8 cellular contexts compared by ENCODE assay signal in genomic region chr19:43465468-43466120, GRCh38. TPM values are rescaled to one million over a fixed set of nuclear protein-coding genes. Genes with fewer than 3 reads are reported as not detected.
DNase-seq lines count a peak whose midpoint lies in the region; ATAC-seq and TF ChIP-seq lines count a peak whose summit lies in the region.

TSS of gene LYPD3 (minus strand) at chr19:43465608. CDS start at chr19:43465571, 37 bp downstream.

- H3K4me1 ChIP-seq in iPS-18a (ENCODE audit: control insufficient read depth, low read depth, low read length) (peaks cover 4% of the 10 kb centered on the region), stomach (peaks cover 7 to 33% (median 20%) of the 10 kb centered on the region in 4 donors)

- ATAC-seq in HG02885 (IDR thresholded peaks at IDR 0.05; ENCODE audit: poor library complexity, unreplicated experiment) = no peak

- WGBS in stomach, 5 donors = 21 to 42% (median 27%) methylated on average over 14 to 24 of the region's 24 CpGs

- H3K4me3 ChIP-seq in iPS-18a (ENCODE audit: low read length) (peak within 1 kb of the TSS; percentile 83), stomach (peak within 1 kb of the TSS; percentile 57 to 68 (median 64))

- H3K9ac ChIP-seq in iPS-18a (ENCODE audit: low read length) = no peak within 1 kb of the TSS

- H3K27me3 ChIP-seq in iPS-18a (ENCODE audit: control insufficient read depth, insufficient read depth, low read length) (peaks cover 35% of the 10 kb centered on the region), stomach (peaks cover 0 to 12% (median 0%) of the 10 kb centered on the region in 3 donors)

- H3K27ac Mint-ChIP-seq in activated T-helper 1 cell treated with anti-CD3 and anti-CD28 coated beads, Interleukin-12 subunit alpha, Interleukin-12 subunit beta, Interleukin-2, Interleukin-4 antibody, amounts not matched to agents 30 ng/mL and 10 ng/mL and 1 ng/mL, durations not matched to agents 14 hours and 24 hours and 36 hours = peak within 1 kb of the TSS; percentile 36

- H3K4me1 Mint-ChIP-seq in activated T-helper 1 cell treated with anti-CD3 and anti-CD28 coated beads, Interleukin-12 subunit alpha, Interleukin-12 subunit beta, Interleukin-2, Interleukin-4 antibody, amounts not matched to agents 30 ng/mL and 10 ng/mL and 1 ng/mL, durations not matched to agents 14 hours and 24 hours and 36 hours (ENCODE audit: low read depth) = peaks cover 55% of the 10 kb centered on the region

- H3K4me3 Mint-ChIP-seq in activated T-helper 1 cell treated with anti-CD3 and anti-CD28 coated beads, Interleukin-12 subunit alpha, Interleukin-12 subunit beta, Interleukin-2, Interleukin-4 antibody, amounts not matched to agents 30 ng/mL and 10 ng/mL and 1 ng/mL, durations not matched to agents 14 hours and 24 hours and 36 hours = peak within 1 kb of the TSS; percentile 92

- H3K9me3 ChIP-seq in iPS-18a (ENCODE audit: control insufficient read depth, low read depth, low read length) (no peaks in the 10 kb centered on the region), stomach (no peaks in the 10 kb centered on the region)

- H3K36me3 Mint-ChIP-seq in activated T-helper 1 cell treated with anti-CD3 and anti-CD28 coated beads, Interleukin-12 subunit alpha, Interleukin-12 subunit beta, Interleukin-2, Interleukin-4 antibody, amounts not matched to agents 30 ng/mL and 10 ng/mL and 1 ng/mL, durations not matched to agents 14 hours and 24 hours and 36 hours (ENCODE audit: low read depth) = no peaks in the 10 kb centered on the region

- no peaks in the 10 kb centered on the region for H3K27me3 Mint-ChIP-seq in activated T-helper 1 cell treated with anti-CD3 and anti-CD28 coated beads, Interleukin-12 subunit alpha, Interleukin-12 subunit beta, Interleukin-2, Interleukin-4 antibody, amounts not matched to agents 30 ng/mL and 10 ng/mL and 1 ng/mL, durations not matched to agents 14 hours and 24 hours and 36 hours (ENCODE audit: insufficient read depth)

- TF ChIP-seq POLR2A in stomach (IDR thresholded peaks at IDR 0.05) = no peak

- no peak within 1 kb of the TSS for H3K27ac ChIP-seq in iPS-18a (ENCODE audit: low read length)
- peak within 1 kb of the TSS in 3 of 5 donors; percentile 85 to 92 (median 88) for H3K27ac ChIP-seq in stomach

- H3K36me3 ChIP-seq in iPS-18a (ENCODE audit: control insufficient read depth, low read depth, low read length) (no peaks in the 10 kb centered on the region), stomach (no peaks in the 10 kb centered on the region)

- intact Hi-C loops in activated T-helper 1 cell treated with anti-CD3 and anti-CD28 coated beads, Interleukin-12 subunit alpha, Interleukin-12 subunit beta, Interleukin-2, Interleukin-4 antibody, amounts not matched to agents 30 ng/mL and 10 ng/mL and 1 ng/mL, durations not matched to agents 14 hours and 24 hours and 36 hours (cut with micrococcal nuclease) = no loop called here
- intact Hi-C loops in stomach (cut with DNase I; ENCODE audit: low total_unique reads) = loop anchor here (10.0 kb wide), 1 partner anchor 199 kb away; no protein-coding TSS in a partner anchor

- TF ChIP-seq EP300 in stomach (IDR thresholded peaks at IDR 0.05) = no peak

- DNase-seq in NCI-H748 (lab: John Stamatoyannopoulos, UW; ENCODE audit: unreplicated experiment) = peak; percentile 21
- no peak for DNase-seq in NCI-H748 treated with DMSO at 0.1 percent for 48 hours (lab: John Stamatoyannopoulos, UW)
- no peak for DNase-seq in activated T-helper 1 cell treated with anti-CD3 and anti-CD28 coated beads, Interleukin-12 subunit alpha, Interleukin-12 subunit beta, Interleukin-2, Interleukin-4 antibody, amounts not matched to agents 30 ng/mL and 10 ng/mL and 1 ng/mL, durations not matched to agents 14 hours and 24 hours and 36 hours (ENCODE audit: low spot score)
- peak; percentile 49 for DNase-seq in stomach
- no peak for DNase-seq in inferior parietal cortex (ENCODE audit: extremely low spot score)
- DNase-seq in GM10266 (ENCODE audit: extremely low spot score) = no peak

- no peaks in the 10 kb centered on the region for H3K9me3 Mint-ChIP-seq in activated T-helper 1 cell treated with anti-CD3 and anti-CD28 coated beads, Interleukin-12 subunit alpha, Interleukin-12 subunit beta, Interleukin-2, Interleukin-4 antibody, amounts not matched to agents 30 ng/mL and 10 ng/mL and 1 ng/mL, durations not matched to agents 14 hours and 24 hours and 36 hours

- TF ChIP-seq CTCF in stomach (IDR thresholded peaks at IDR 0.05) (no peak), GM10266 (IDR thresholded peaks at IDR 0.05; ENCODE audit: control insufficient read depth, insufficient read depth, low read depth, missing control alignments) (no peak)

RNA-seq across cellular contexts. Expression of gene LYPD3, which starts in this region (rescaled TPM):
- total RNA-seq in activated T-helper 1 cell treated with anti-CD3 and anti-CD28 coated beads, Interleukin-12 subunit alpha, Interleukin-12 subunit beta, Interleukin-2, Interleukin-4 antibody, amounts not matched to agents 30 ng/mL and 10 ng/mL and 1 ng/mL, durations not matched to agents 14 hours and 24 hours and 36 hours = 4.1 and 5.3 TPM in 2 replicates
- under 1 TPM in 3 of 5 donors, not detected in 2; 0.29 to 0.55 (median 0.45) TPM for total RNA-seq in stomach
- 10 to 100 TPM in 1 of 3 donors, 1 to 10 TPM in 1, under 1 TPM in 1; 0.76 to 72.4 (median 2.2) TPM for polyA plus RNA-seq in stomach

Comparison
In these comparisons a context has a peak if more than half of its experiments do, and no peak if none do; other contexts are left out.
1. DNase-seq: peak in NCI-H748 (single experiment) and stomach (single experiment); none in NCI-H748 treated with DMSO at 0.1 percent for 48 hours (single experiment), activated T-helper 1 cell treated with anti-CD3 and anti-CD28 coated beads, Interleukin-12 subunit alpha, Interleukin-12 subunit beta, Interleukin-2, Interleukin-4 antibody, amounts not matched to agents 30 ng/mL and 10 ng/mL and 1 ng/mL, durations not matched to agents 14 hours and 24 hours and 36 hours (single experiment), inferior parietal cortex (single experiment) and GM10266 (single experiment).